8 cellular contexts compared by ENCODE assay signal in genomic region chr7:47819054-47819920, GRCh38.
DNase-seq lines count a peak whose midpoint lies in the region; ATAC-seq and TF ChIP-seq lines count a peak whose summit lies in the region.

No MANE protein-coding gene starts in this region.

- DNase-seq in ELR (ENCODE audit: low read depth): peak; percentile 82
- peak; percentile 52 for DNase-seq in NCI-H748 treated with DMSO at 0.1 percent for 48 hours (lab: John Stamatoyannopoulos, UW)
- peak; percentile 42 for DNase-seq in activated T-cell treated with anti-CD3 and anti-CD28 coated beads, Interleukin-2, amount 50 U/mL, for 24 hours
- DNase-seq in foreskin keratinocyte: peak in 1 of 2 donors; percentile 45
- peak; percentile 46 for DNase-seq in omental fat pad (ENCODE audit: low spot score)
- DNase-seq in activated effector memory CD4-positive, alpha-beta T cell treated with anti-CD3 and anti-CD28 coated beads, Interleukin-2, amount 50 U/mL, for 16 hours: no peak

- H3K4me3 Mint-ChIP-seq in activated T-cell treated with anti-CD3 and anti-CD28 coated beads, Interleukin-2, amount 50 U/mL, for 24 hours: no peak overlapping the region

- H3K9me3 Mint-ChIP-seq in activated T-cell treated with anti-CD3 and anti-CD28 coated beads, Interleukin-2, amount 50 U/mL, for 24 hours: no peaks in the 10 kb centered on the region

- H3K27me3 ChIP-seq in foreskin keratinocyte: no peaks in the 10 kb centered on the region

- no peak overlapping the region for H3K27ac Mint-ChIP-seq in activated T-cell treated with anti-CD3 and anti-CD28 coated beads, Interleukin-2, amount 50 U/mL, for 24 hours

- H3K36me3 Mint-ChIP-seq in activated T-cell treated with anti-CD3 and anti-CD28 coated beads, Interleukin-2, amount 50 U/mL, for 24 hours (ENCODE audit: low read depth): no peaks in the 10 kb centered on the region

- ATAC-seq in HG02759 (IDR thresholded peaks at IDR 0.05; ENCODE audit: unreplicated experiment): peak; percentile 61
- peak; percentile 57 for ATAC-seq in foreskin keratinocyte
- peak; percentile 64 for ATAC-seq in omental fat pad (ENCODE audit: low FRiP score)
- ATAC-seq in GM19324 (IDR thresholded peaks at IDR 0.05; ENCODE audit: low FRiP score, unreplicated experiment): no peak

- H3K27ac ChIP-seq in foreskin keratinocyte: no peak overlapping the region

- no peaks in the 10 kb centered on the region for H3K4me1 Mint-ChIP-seq in activated T-cell treated with anti-CD3 and anti-CD28 coated beads, Interleukin-2, amount 50 U/mL, for 24 hours (ENCODE audit: low read depth)

- peak; percentile 93 for TF ChIP-seq CTCF in foreskin keratinocyte (conservative IDR thresholded peaks at IDR 0.05)
- TF ChIP-seq CTCF in omental fat pad (IDR thresholded peaks at IDR 0.05): peak in 2 of 3 donors; percentile 39 to 58

- no peaks in the 10 kb centered on the region for H3K27me3 Mint-ChIP-seq in activated T-cell treated with anti-CD3 and anti-CD28 coated beads, Interleukin-2, amount 50 U/mL, for 24 hours

- H3K4me1 ChIP-seq in foreskin keratinocyte: no peaks in the 10 kb centered on the region
